Comparison of ENCODE assay signal across 28 cellular contexts in genomic region chr2:148789059-148789458, GRCh38.
"Had no signal": no experiment of that assay in that cellular context is flagged by ENCODE, and none has a peak within 500 bp of the region (broad histone marks: within the 10 kb centered on the region; RNA-seq: fewer than 3 reads in every experiment).

No MANE protein-coding gene starts in this region.

- H3K27ac Mint-ChIP-seq: nephron; stimulated activated effector memory CD8-positive, alpha-beta T cell treated with anti-CD3 and anti-CD28 coated beads, Interleukin-12 subunit alpha, Interleukin-12 subunit beta, amount 100 ng/mL, for 72 hours; stimulated activated naive CD8-positive, alpha-beta T cell treated with anti-CD3 and anti-CD28 coated beads, Interleukin-15, Interleukin-2, amounts not matched to agents 100 ng/mL and 50 ng/mL, for 24 hours had no signal

- H3K36me3 ChIP-seq: prostate gland, uterus had no signal

- H3K27me3 ChIP-seq: left lung, pancreas, spleen, suprapubic skin, tibial artery, uterus had no signal

- H3K4me3 Mint-ChIP-seq: naive thymus-derived CD8-positive, alpha-beta T cell; nephron; neural crest cell; stimulated activated effector memory CD8-positive, alpha-beta T cell treated with anti-CD3 and anti-CD28 coated beads, Interleukin-12 subunit alpha, Interleukin-12 subunit beta, amount 100 ng/mL, for 72 hours; stimulated activated naive CD8-positive, alpha-beta T cell treated with anti-CD3 and anti-CD28 coated beads, Interleukin-15, Interleukin-2, amounts not matched to agents 100 ng/mL and 50 ng/mL, for 24 hours had no signal

- FAIRE-seq: kidney, pancreas had no signal

- H3K4me1 ChIP-seq: left lung, lower lobe of right lung, pancreas, prostate gland, spleen, suprapubic skin, tibial artery, uterus had no signal

- ATAC-seq: left colon; left lung; lower lobe of right lung; naive thymus-derived CD8-positive, alpha-beta T cell; pancreas; right cardiac atrium; sciatic nerve; stimulated activated effector memory CD8-positive, alpha-beta T cell treated with anti-CD3 and anti-CD28 coated beads, Interleukin-12 subunit alpha, Interleukin-12 subunit beta, amount 100 ng/mL, for 72 hours had no signal

- H3K4me1 Mint-ChIP-seq: nephron; stimulated activated effector memory CD8-positive, alpha-beta T cell treated with anti-CD3 and anti-CD28 coated beads, Interleukin-12 subunit alpha, Interleukin-12 subunit beta, amount 100 ng/mL, for 72 hours had no signal

- H3K27ac ChIP-seq: left lung, lower lobe of right lung, pancreas, prostate gland, skin epidermis, spleen, suprapubic skin, thoracic aorta, tibial artery, uterus had no signal

- DNase-seq: hippocampal formation; kidney; left colon; left lung; lower lobe of right lung; mammary epithelial cell; mesenchymal stem cell; nucleus accumbens; pancreas; posterior cingulate gyrus; retina; right cardiac atrium; spleen; stimulated activated CD4-positive, alpha-beta T cell treated with anti-CD3 and anti-CD28 coated beads, Interleukin-4, amount 100 ng/mL, for 24 hours; stimulated activated naive CD4-positive, alpha-beta T cell; tibial artery; trophoblast cell; uterus had no signal

- H3K4me3 ChIP-seq: left lung, lower lobe of right lung, pancreas, prostate gland, skin epidermis, spleen, suprapubic skin, thoracic aorta, tibial artery, uterus had no signal

- H3K27me3 Mint-ChIP-seq: naive thymus-derived CD8-positive, alpha-beta T cell; stimulated activated naive CD8-positive, alpha-beta T cell treated with anti-CD3 and anti-CD28 coated beads, Interleukin-15, Interleukin-2, amounts not matched to agents 100 ng/mL and 50 ng/mL, for 24 hours had no signal

- H3K9me3 ChIP-seq: left lung, lower lobe of right lung, pancreas, prostate gland, suprapubic skin, thoracic aorta, tibial artery, uterus had no signal
